ENCODE assay signal across 30 cellular contexts in the genomic region with DNA sequence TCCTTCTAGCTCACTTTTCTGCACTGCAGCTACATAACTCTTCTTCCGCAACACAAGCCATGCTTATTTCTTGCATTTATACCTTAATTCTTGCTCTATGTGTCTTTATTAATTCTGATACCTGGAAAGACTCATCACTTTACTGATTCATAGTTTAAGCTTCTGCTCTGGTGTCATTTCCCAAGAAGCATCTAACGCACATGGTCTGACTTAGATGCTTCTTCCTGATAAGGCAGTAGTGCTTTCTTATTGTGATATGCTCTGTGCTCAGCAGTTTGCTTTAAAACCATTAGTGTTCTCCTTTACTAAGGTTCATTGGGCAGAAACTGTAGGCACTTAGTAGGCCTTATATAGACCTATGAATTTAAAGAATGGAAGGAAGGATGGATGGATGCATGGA.
"Had no signal": no experiment of that assay in that cellular context is flagged by ENCODE, and none has a peak within 500 bp of the region (broad histone marks: within the 10 kb centered on the region; RNA-seq: fewer than 3 reads in every experiment).

No MANE protein-coding gene starts in this region.

- H3K27ac ChIP-seq: adrenal gland, Peyer's patch, SJSA1 had no signal

- H3K27me3 Mint-ChIP-seq: activated CD4-positive, alpha-beta memory T cell treated with anti-CD3 and anti-CD28 coated beads for 36 hours; T-cell had no signal

- H3K4me3 ChIP-seq: adrenal gland, Peyer's patch, SJSA1 had no signal

- DNase-seq: activated CD4-positive, alpha-beta memory T cell treated with anti-CD3 and anti-CD28 coated beads for 36 hours; activated CD4-positive, alpha-beta T cell treated with anti-CD3 and anti-CD28 coated beads, Interleukin-2, amount 50 U/mL, for 1 hour; activated CD8-positive, alpha-beta memory T cell treated with anti-CD3 and anti-CD28 coated beads, Interleukin-2, amount 50 U/mL, for 4 hours; activated gamma-delta T cell treated with Interleukin-2 at 50 U/mL for 16 hours; activated naive CD4-positive, alpha-beta T cell treated with anti-CD3 and anti-CD28 coated beads for 36 hours; activated T-cell treated with anti-CD3 and anti-CD28 coated beads, Interleukin-2, amount 50 U/mL, for 48 hours; adrenal gland; anterior cingulate cortex; central memory CD4-positive, alpha-beta T cell; Karpas-422; KBM-7; MM.1S; MV-4-11; NCI-H1092; NCI-H1436 treated with DMSO at 0.1 percent for 48 hours; NCI-H1694 treated with DMSO at 0.1 percent for 48 hours; NCI-H2029 treated with DMSO at 0.1 percent for 48 hours; NCI-H2107; NCI-H2171; NCI-H510A; NCI-H748 treated with DMSO at 0.1 percent for 48 hours; NK-92 treated with Interleukin-12 subunit alpha and Interleukin-12 subunit beta, amount 100 ng/mL, for 24 hours; PC-3; Peyer's patch; RPMI8226; SHP77 treated with DMSO at 0.1 percent for 48 hours; T-cell; T1000 had no signal

- H3K4me3 Mint-ChIP-seq: activated CD4-positive, alpha-beta memory T cell treated with anti-CD3 and anti-CD28 coated beads for 36 hours; activated naive CD4-positive, alpha-beta T cell treated with anti-CD3 and anti-CD28 coated beads for 36 hours; brain; T-cell had no signal

- H3K4me1 ChIP-seq: adrenal gland, Peyer's patch, SJSA1 had no signal

- H3K27me3 ChIP-seq: adrenal gland, Peyer's patch, SJSA1 had no signal

- H3K27ac Mint-ChIP-seq: activated CD4-positive, alpha-beta memory T cell treated with anti-CD3 and anti-CD28 coated beads for 36 hours; activated naive CD4-positive, alpha-beta T cell treated with anti-CD3 and anti-CD28 coated beads for 36 hours; brain had no signal

- H3K9me3 ChIP-seq: adrenal gland, Peyer's patch, SJSA1 had no signal

- H3K36me3 Mint-ChIP-seq: brain had no signal

- H3K9me3 Mint-ChIP-seq: activated CD4-positive, alpha-beta memory T cell treated with anti-CD3 and anti-CD28 coated beads for 36 hours; activated naive CD4-positive, alpha-beta T cell treated with anti-CD3 and anti-CD28 coated beads for 36 hours; brain; T-cell had no signal
